In the genomic region with DNA sequence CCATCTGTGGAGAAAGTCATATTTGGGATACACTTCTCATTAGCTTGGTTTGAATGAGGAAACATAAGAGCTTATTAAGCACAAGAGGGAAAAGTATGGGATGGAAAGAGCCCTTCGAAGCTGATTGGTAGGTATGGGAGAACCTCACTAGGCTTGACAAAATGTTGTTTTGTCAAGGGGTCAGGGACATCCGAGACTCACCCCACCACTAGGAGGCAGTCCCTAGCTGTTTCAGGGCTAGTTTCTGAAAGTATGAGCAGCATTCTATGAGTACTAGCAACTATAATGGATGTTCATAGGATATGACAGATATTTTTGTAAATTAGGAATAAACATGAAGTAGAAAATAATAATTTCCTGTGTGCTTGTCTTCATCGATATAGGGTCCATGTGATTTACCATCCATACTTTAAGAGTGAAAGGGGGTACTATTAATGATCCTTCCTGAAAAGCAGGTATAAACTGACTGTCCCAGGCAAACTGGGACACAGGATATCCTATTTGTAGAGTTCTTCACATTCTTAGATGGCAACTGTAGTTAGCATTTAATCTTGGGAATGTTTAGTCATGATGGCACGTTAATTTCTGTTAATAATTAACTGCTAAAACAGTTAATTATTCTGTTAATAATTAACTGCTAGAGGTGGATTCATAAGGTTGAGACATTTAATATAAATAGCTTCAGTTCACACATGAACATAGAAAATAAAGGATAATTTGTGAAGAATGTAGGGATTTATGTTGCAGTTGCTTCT, we compare ENCODE assay signal across 10 cellular contexts. TPM values are rescaled to one million over a fixed set of nuclear protein-coding genes. Genes with fewer than 3 reads are reported as not detected.
DNase-seq lines count a peak whose midpoint lies in the region; ATAC-seq and TF ChIP-seq lines count a peak whose summit lies in the region.
"Had no signal": no experiment of that assay in that cellular context is flagged by ENCODE, and none has a peak within 500 bp of the region (broad histone marks: within the 10 kb centered on the region; RNA-seq: fewer than 3 reads in every experiment).

No MANE protein-coding gene starts in this region.

- peak; percentile 56 for TF ChIP-seq CTCF in WERI-Rb-1 (IDR thresholded peaks at IDR 0.05; ENCODE audit: low read depth, low read length)
- TF ChIP-seq CTCF in omental fat pad (IDR thresholded peaks at IDR 0.05) = no peak

- H3K36me3 ChIP-seq in WERI-Rb-1 = no peaks in the 10 kb centered on the region

- ATAC-seq in HG03520 (IDR thresholded peaks at IDR 0.05; ENCODE audit: unreplicated experiment) = peak; percentile 51
- ATAC-seq in HG02852 (IDR thresholded peaks at IDR 0.05; ENCODE audit: unreplicated experiment) = no peak
- no peak for ATAC-seq in omental fat pad (ENCODE audit: low FRiP score)

- H3K9me3 ChIP-seq in WERI-Rb-1 (ENCODE audit: severe bottlenecking) = no peaks in the 10 kb centered on the region

- H3K4me3 ChIP-seq in WERI-Rb-1 (ENCODE audit: low read depth, low read length) = no peak overlapping the region

- DNase-seq in NCI-H146 (lab: John Stamatoyannopoulos, UW) (peak; percentile 23), NCI-H146 treated with DMSO at 0.1 percent for 48 hours (lab: John Stamatoyannopoulos, UW; ENCODE audit: unreplicated experiment) (no peak), WERI-Rb-1 (peak; percentile 50), myocyte (ENCODE audit: low read depth) (peak; percentile 15), omental fat pad (ENCODE audit: low spot score) (no peak)
- DNase-seq in stimulated activated CD4-positive, alpha-beta T cell treated with anti-CD3 and anti-CD28 coated beads, Interleukin-4, amount 100 ng/mL, for 4 hours = no peak

- no peaks in the 10 kb centered on the region for H3K27me3 ChIP-seq in WERI-Rb-1 (ENCODE audit: insufficient read depth, low read depth, severe bottlenecking)

- no peak overlapping the region for H3K27ac ChIP-seq in WERI-Rb-1

RNA-seq across cellular contexts. Expression of a gene that starts 28.4 kb away (rescaled TPM):
- 0.62 TPM in 1 of 2 replicates, not detected in the other for total RNA-seq in myocyte
- polyA plus RNA-seq in myocyte (2012) = 0.20 TPM
- total RNA-seq in omental fat pad = under 1 TPM in 1 of 4 donors, not detected in 3; 0.37 TPM
- total RNA-seq: CD4-positive, CD25-positive, alpha-beta regulatory T cell; glomerular endothelial cell had no signal
- polyA plus RNA-seq: CD4-positive, CD25-positive, alpha-beta regulatory T cell had no signal

Comparison
In these comparisons a context has a peak if more than half of its experiments do, and no peak if none do; other contexts are left out.
1. DNase-seq: peak in NCI-H146 (single experiment), WERI-Rb-1 (single experiment) and myocyte (single experiment); none in NCI-H146 treated with DMSO at 0.1 percent for 48 hours (single experiment), omental fat pad (single experiment) and stimulated activated CD4-positive, alpha-beta T cell treated with anti-CD3 and anti-CD28 coated beads, Interleukin-4, amount 100 ng/mL, for 4 hours (0 of 2).